Comparison of ENCODE assay signal across 19 cellular contexts in the genomic region with DNA sequence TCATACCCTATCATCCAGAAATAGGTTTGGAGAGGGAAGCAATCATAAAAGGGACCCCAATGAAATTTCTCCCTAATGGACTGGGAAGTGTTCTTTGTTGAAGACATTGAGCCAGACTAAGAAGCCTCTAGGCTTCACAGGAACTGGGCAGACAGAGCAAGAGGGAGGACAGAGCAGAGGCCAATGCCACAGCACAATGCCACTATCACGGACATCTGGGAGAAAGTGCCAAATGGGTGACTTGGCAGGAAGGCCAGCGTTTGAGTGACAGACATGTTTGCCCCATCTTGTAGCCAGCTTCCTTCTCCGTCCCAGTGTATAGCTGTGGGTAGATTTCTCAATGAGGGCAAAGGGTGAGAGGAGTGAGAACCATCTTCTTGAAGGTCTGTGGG. TPM values are rescaled to one million over a fixed set of nuclear protein-coding genes. Genes with fewer than 3 reads are reported as not detected.
"Had no signal": no experiment of that assay in that cellular context is flagged by ENCODE, and none has a peak within 500 bp of the region (broad histone marks: within the 10 kb centered on the region; RNA-seq: fewer than 3 reads in every experiment).

No MANE protein-coding gene starts in this region.

RNA-seq across cellular contexts. Expression of gene KCNJ18, which starts 16.6 kb away (rescaled TPM):
- total RNA-seq: heart left ventricle; kidney epithelial cell; left ventricle myocardium inferior; lung; mucosa of descending colon; naive thymus-derived CD8-positive, alpha-beta T cell; neural crest cell; ovary; prostate gland; right cardiac atrium; sciatic nerve; spleen; subcutaneous adipose tissue; temporal lobe; tibial nerve; upper lobe of left lung; urinary bladder had no signal
- polyA plus RNA-seq: heart left ventricle; immature natural killer cell; lung; naive thymus-derived CD8-positive, alpha-beta T cell; ovary; right cardiac atrium; small intestine; spleen; urinary bladder had no signal
